Comparison of ENCODE assay signal across 8 cellular contexts in the genomic region with DNA sequence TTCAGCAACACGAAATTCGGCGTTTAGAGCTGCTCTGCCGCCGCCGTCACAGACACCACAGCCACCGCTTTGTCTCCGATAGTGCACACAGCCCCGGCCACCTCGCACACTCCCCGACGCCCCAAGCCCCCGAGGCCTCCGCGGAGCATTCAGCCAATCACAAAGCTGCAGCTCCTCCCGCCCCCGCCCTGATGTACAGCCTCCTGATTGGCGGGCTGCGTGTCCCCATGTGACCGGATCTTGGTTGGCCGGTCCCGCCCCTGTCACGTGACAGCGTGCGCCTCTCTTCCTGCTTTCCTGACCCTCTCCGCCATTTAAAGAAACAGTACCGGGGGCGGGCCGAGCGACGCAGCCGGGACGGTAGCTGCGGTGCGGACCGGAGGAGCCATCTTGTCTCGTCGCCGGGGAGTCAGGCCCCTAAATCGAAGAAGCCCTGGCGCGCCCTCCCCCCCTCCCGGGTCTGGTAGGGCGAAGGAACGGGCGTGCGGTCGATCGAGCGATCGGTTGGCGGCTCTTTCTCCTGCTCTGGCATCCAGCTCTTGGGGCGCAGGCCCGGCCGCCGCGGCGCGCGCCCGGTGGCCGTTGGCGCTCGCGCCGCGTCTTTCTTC. TPM values are rescaled to one million over a fixed set of nuclear protein-coding genes. Genes with fewer than 3 reads are reported as not detected.
DNase-seq lines count a peak whose midpoint lies in the region; ATAC-seq and TF ChIP-seq lines count a peak whose summit lies in the region.

Gene TUG1, plus strand, starts transcription at position 342 of the 608 bp plus-strand sequence.

- peak within 1 kb of the TSS; percentile 90 for H3K9ac ChIP-seq in KMS-11

- TF ChIP-seq CTCF in KMS-11 (conservative IDR thresholded peaks at IDR 0.05; ENCODE audit: low read depth, low read length) (no peak), Peyer's patch (IDR thresholded peaks at IDR 0.05) (no peak), esophagus muscularis mucosa (IDR thresholded peaks at IDR 0.05) (no peak)

- H3K27ac ChIP-seq in KMS-11 (peak within 1 kb of the TSS; percentile 77), Peyer's patch (peak within 1 kb of the TSS; percentile 93 to 97 (median 95)), esophagus muscularis mucosa (replicated peaks in 1 of 4) (peak within 1 kb of the TSS; percentile 95 to 98 (median 98)), muscle layer of duodenum (ENCODE audit: low read length) (peak within 1 kb of the TSS; percentile 68)

- no peaks in the 10 kb centered on the region; the same call in 1 of the 2 replicates for H4K20me1 ChIP-seq in KMS-11 (ENCODE audit: insufficient read depth)

- under 1% methylated on average over 26 of the region's 67 CpGs for WGBS in esophagus muscularis mucosa

- intact Hi-C loops in esophagus muscularis mucosa (cut with DNase I), result loop anchor here (2.0 kb wide), 1 partner anchor 114 kb away; no protein-coding TSS in a partner anchor

- H3K36me3 Mint-ChIP-seq in activated T-cell treated with anti-CD3 and anti-CD28 coated beads, Interleukin-2, amount 50 U/mL, for 72 hours (ENCODE audit: insufficient read depth in 2 of 2), result peaks cover 42 to 61% of the 10 kb centered on the region in 2 donors

- peaks cover 54% of the 10 kb centered on the region for H3K79me2 ChIP-seq in KMS-11 (ENCODE audit: insufficient read depth, low read depth)

- peak within 1 kb of the TSS; percentile 60 for H2AFZ ChIP-seq in KMS-11 (ENCODE audit: low read depth)

- peak; percentile 78 for ATAC-seq in GM21737 (IDR thresholded peaks at IDR 0.05; ENCODE audit: unreplicated experiment)
- peak; percentile 93 for ATAC-seq in activated T-cell treated with anti-CD3 and anti-CD28 coated beads, Interleukin-2, amount 50 U/mL, for 72 hours (replicated peaks in 1 of 2)

- H3K36me3 ChIP-seq in KMS-11 (ENCODE audit: insufficient read depth) (no peaks in the 10 kb centered on the region; the same call in 1 of the 2 replicates), Peyer's patch (peaks cover 2 to 29% (median 9%) of the 10 kb centered on the region in 3 donors), esophagus muscularis mucosa (peaks cover 25 to 35% (median 28%) of the 10 kb centered on the region in 4 donors), muscle layer of duodenum (ENCODE audit: control insufficient read depth in 1 of 2, insufficient read depth in 2 of 2, low read length in 2 of 2) (peaks cover 25 to 34% of the 10 kb centered on the region in 2 donors)

- peaks cover 50% of the 10 kb centered on the region for H3K4me1 Mint-ChIP-seq in activated T-cell treated with anti-CD3 and anti-CD28 coated beads, Interleukin-2, amount 50 U/mL, for 72 hours (ENCODE audit: low read depth)

- peaks cover 28% of the 10 kb centered on the region for H3K4me1 ChIP-seq in KMS-11 (ENCODE audit: low read depth, poor library complexity, severe bottlenecking)
- peaks cover 3 to 15% (median 9%) of the 10 kb centered on the region in 4 donors for H3K4me1 ChIP-seq in Peyer's patch
- H3K4me1 ChIP-seq in esophagus muscularis mucosa, result peaks cover 18 to 57% (median 33%) of the 10 kb centered on the region in 4 donors
- H3K4me1 ChIP-seq in muscle layer of duodenum (ENCODE audit: control insufficient read depth in 1 of 2, insufficient read depth in 2 of 2, low read length in 2 of 2), result peaks cover 10 to 31% of the 10 kb centered on the region in 2 donors

- peak within 1 kb of the TSS; percentile 93 to 96 for H3K4me3 Mint-ChIP-seq in activated T-cell treated with anti-CD3 and anti-CD28 coated beads, Interleukin-2, amount 50 U/mL, for 72 hours

- DNase-seq in DMS53 (lab: John Stamatoyannopoulos, UW), result peak; percentile 92
- DNase-seq in Peyer's patch, result peak; percentile 99
- DNase-seq in activated T-cell treated with anti-CD3 and anti-CD28 coated beads, Interleukin-2, amount 50 U/mL, for 72 hours, result peak; percentile 97 to 98
- DNase-seq in esophagus muscularis mucosa (ENCODE audit: extremely low spot score), result peak; percentile 100
- peak; percentile 96 to 98 for DNase-seq in stimulated activated CD8-positive, alpha-beta memory T cell treated with anti-CD3 and anti-CD28 coated beads, Interleukin-7, amount 100 ng/mL, for 4 hours (ENCODE audit: low read depth in 2 of 2)

- H3K9me3 Mint-ChIP-seq in activated T-cell treated with anti-CD3 and anti-CD28 coated beads, Interleukin-2, amount 50 U/mL, for 72 hours, result peaks cover 9 to 12% of the 10 kb centered on the region in 2 donors

- no peaks in the 10 kb centered on the region for H3K27me3 ChIP-seq in KMS-11 (ENCODE audit: insufficient read depth, low read depth)
- H3K27me3 ChIP-seq in Peyer's patch, result no peaks in the 10 kb centered on the region
- H3K27me3 ChIP-seq in esophagus muscularis mucosa, result no peaks in the 10 kb centered on the region
- H3K27me3 ChIP-seq in muscle layer of duodenum (ENCODE audit: low read depth, low read length), result no peaks in the 10 kb centered on the region

- peak within 1 kb of the TSS; percentile 96 for H3K27ac Mint-ChIP-seq in activated T-cell treated with anti-CD3 and anti-CD28 coated beads, Interleukin-2, amount 50 U/mL, for 72 hours

- peak; percentile 58 to 90 for TF ChIP-seq POLR2A in Peyer's patch (IDR thresholded peaks at IDR 0.05)
- TF ChIP-seq POLR2A in esophagus muscularis mucosa (IDR thresholded peaks at IDR 0.05; ENCODE audit: low read depth), result peak; percentile 83

- no peak within 1 kb of the TSS for H3K4me3 ChIP-seq in KMS-11 (IDR thresholded peaks at IDR 0.05; ENCODE audit: insufficient read depth, low read depth, low read length)
- peak within 1 kb of the TSS; percentile 79 to 99 (median 92) for H3K4me3 ChIP-seq in Peyer's patch
- peak within 1 kb of the TSS; percentile 86 to 92 (median 92) for H3K4me3 ChIP-seq in esophagus muscularis mucosa
- peak within 1 kb of the TSS; percentile 88 for H3K4me3 ChIP-seq in muscle layer of duodenum (ENCODE audit: low read depth in 1 of 2, low read length in 2 of 2)

- peak within 1 kb of the TSS; percentile 91 for H3K4me2 ChIP-seq in KMS-11

- TF ChIP-seq EP300 in esophagus muscularis mucosa (IDR thresholded peaks at IDR 0.05), result no peak

- no peaks in the 10 kb centered on the region for H3K27me3 Mint-ChIP-seq in activated T-cell treated with anti-CD3 and anti-CD28 coated beads, Interleukin-2, amount 50 U/mL, for 72 hours (ENCODE audit: low read depth)

- peaks cover 0 to 13% (median 0%) of the 10 kb centered on the region in 4 donors for H3K9me3 ChIP-seq in Peyer's patch
- peaks cover 0 to 29% (median 15%) of the 10 kb centered on the region in 4 donors for H3K9me3 ChIP-seq in esophagus muscularis mucosa
- peaks cover 23 to 35% of the 10 kb centered on the region in 2 donors for H3K9me3 ChIP-seq in muscle layer of duodenum (ENCODE audit: control insufficient read depth in 1 of 2, low read length in 2 of 2)

RNA-seq across cellular contexts. Expression of gene TUG1, which starts in this region (rescaled TPM):
- total RNA-seq in Peyer's patch (100 to 1,000 TPM in 3 of 4 donors, 10 to 100 TPM in 1; 97.6 to 135 (median 109) TPM), esophagus muscularis mucosa (10 to 100 TPM; 53.0 to 78.5 (median 64.1) TPM)
- 10 to 100 TPM; 64.2 to 86.7 TPM for total RNA-seq in activated T-cell treated with anti-CD3 and anti-CD28 coated beads, Interleukin-2, amount 50 U/mL, for 72 hours
